Comparison of ENCODE assay signal across 9 cellular contexts in the genomic region with DNA sequence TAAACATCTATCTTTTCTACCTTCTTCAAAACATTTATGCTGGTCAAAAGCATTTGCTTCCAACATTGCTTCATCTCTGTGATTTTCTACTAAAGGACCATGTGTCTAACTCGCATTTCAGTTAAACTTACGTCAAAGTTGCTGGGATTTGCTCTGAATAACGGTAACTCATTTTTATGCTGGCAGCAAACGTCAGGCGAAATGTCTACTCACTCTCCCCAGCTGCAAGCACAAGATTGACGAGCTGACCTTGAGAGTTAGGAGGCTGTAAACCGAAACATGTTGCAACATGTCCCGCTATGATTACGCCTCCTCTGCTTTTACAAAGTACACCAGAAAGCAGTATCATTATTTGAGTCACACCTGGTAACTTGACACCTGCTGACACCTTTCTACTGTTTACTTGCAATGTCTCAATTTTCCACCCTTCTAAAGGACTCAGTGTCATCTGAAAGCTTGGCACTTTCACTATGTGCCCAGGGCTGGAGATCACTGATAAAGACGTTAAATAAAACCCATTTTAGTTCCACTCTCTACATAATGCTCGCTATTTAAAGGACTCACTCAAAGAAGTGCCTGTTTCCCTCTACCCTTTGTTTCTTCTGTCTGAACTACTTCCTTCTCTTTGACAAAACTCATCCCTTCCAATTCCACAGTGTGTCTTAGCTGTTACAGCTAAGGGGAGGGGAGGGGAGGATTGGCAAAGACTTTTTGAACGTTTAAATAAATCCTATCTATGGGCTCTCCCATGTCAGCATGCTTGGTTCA.
DNase-seq lines count a peak whose midpoint lies in the region; ATAC-seq and TF ChIP-seq lines count a peak whose summit lies in the region.
"Had no signal": no experiment of that assay in that cellular context is flagged by ENCODE, and none has a peak within 500 bp of the region (broad histone marks: within the 10 kb centered on the region; RNA-seq: fewer than 3 reads in every experiment).

No MANE protein-coding gene starts in this region.

- ATAC-seq in GM19463 (IDR thresholded peaks at IDR 0.05; ENCODE audit: unreplicated experiment) (peak; percentile 82), HG03457 (IDR thresholded peaks at IDR 0.05; ENCODE audit: unreplicated experiment) (peak; percentile 82), thoracic aorta (ENCODE audit: insufficient number of reproducible peaks, low FRiP score, low read depth) (peak; percentile 65)

- TF ChIP-seq CTCF in adrenal gland (IDR thresholded peaks at IDR 0.05) = no peak
- no peak for TF ChIP-seq CTCF in thoracic aorta (IDR thresholded peaks at IDR 0.05)

- H3K27ac ChIP-seq in adrenal gland (peak overlapping the region; percentile 76 to 94 (median 86)), thoracic aorta (peak overlapping the region; percentile 33 to 56)
- H3K27ac ChIP-seq: SJSA1 had no signal

- H3K4me3 ChIP-seq in adrenal gland (peak overlapping the region in 1 of 4 donors; percentile 40), thoracic aorta (peak overlapping the region; percentile 48)
- H3K4me3 ChIP-seq: SJSA1 had no signal

- peak; percentile 48 for DNase-seq in DMS79 treated with DMSO at 0.1 percent for 48 hours (lab: John Stamatoyannopoulos, UW)
- peak; percentile 78 for DNase-seq in NCI-H526 treated with DMSO at 0.1 percent for 48 hours (lab: John Stamatoyannopoulos, UW)
- peak; percentile 77 to 93 (median 89) for DNase-seq in adrenal gland
- DNase-seq in kidney tubule cell (ENCODE audit: low spot score) = peak; percentile 90
- no peak for DNase-seq in thoracic aorta (ENCODE audit: low spot score)
- no peak for DNase-seq in activated effector memory CD4-positive, alpha-beta T cell treated with Interleukin-2 at 50 U/mL for 16 hours

- no peaks in the 10 kb centered on the region for H3K9me3 ChIP-seq in adrenal gland (replicated peaks in 1 of 3)
- no peaks in the 10 kb centered on the region for H3K9me3 ChIP-seq in thoracic aorta
- H3K9me3 ChIP-seq: SJSA1 had no signal

- 15 to 34% (median 22%) methylated on average over 11 to 12 of the region's 12 CpGs for WGBS in adrenal gland, 4 donors

- no peaks in the 10 kb centered on the region for H3K27me3 ChIP-seq in adrenal gland
- no peaks in the 10 kb centered on the region for H3K27me3 ChIP-seq in thoracic aorta (replicated peaks; ENCODE audit: insufficient read depth)
- H3K27me3 ChIP-seq: SJSA1 had no signal

- H3K4me1 ChIP-seq in adrenal gland (replicated peaks in 1 of 2) (peaks cover 17 to 31% of the 10 kb centered on the region in 2 donors), thoracic aorta (ENCODE audit: control insufficient read depth in 1 of 2, low read depth in 2 of 2) (peaks cover 0 to 24% of the 10 kb centered on the region in 2 donors)

- intact Hi-C loops in adrenal gland (cut with DNase I) = no loop called here

- no peaks in the 10 kb centered on the region for H3K36me3 ChIP-seq in adrenal gland (replicated peaks in 1 of 2)
- no peaks in the 10 kb centered on the region for H3K36me3 ChIP-seq in thoracic aorta

- peak in 1 of 2 donors; percentile 59 for TF ChIP-seq POLR2A in adrenal gland (IDR thresholded peaks at IDR 0.05)

Comparison
In these comparisons a context has a peak if more than half of its experiments do, and no peak if none do; other contexts are left out.
1. DNase-seq: peak in DMS79 treated with DMSO at 0.1 percent for 48 hours (single experiment), NCI-H526 treated with DMSO at 0.1 percent for 48 hours (single experiment), adrenal gland (7 of 7) and kidney tubule cell (single experiment); none in thoracic aorta (single experiment) and activated effector memory CD4-positive, alpha-beta T cell treated with Interleukin-2 at 50 U/mL for 16 hours (single experiment).
2. Peak in every context shown above with its lines, with median percentiles within 50 percentile points of each other: ATAC-seq.